ENCODE assay signal across 8 cellular contexts in genomic region chr1:16420719-16421118, GRCh38. TPM values are rescaled to one million over a fixed set of nuclear protein-coding genes. Genes with fewer than 3 reads are reported as not detected.
DNase-seq lines count a peak whose midpoint lies in the region; ATAC-seq and TF ChIP-seq lines count a peak whose summit lies in the region.

No MANE protein-coding gene starts in this region.

- no peaks in the 10 kb centered on the region for H3K9me3 ChIP-seq in osteoblast (ENCODE audit: low read depth, low read length)

- no peaks in the 10 kb centered on the region for H3K79me2 ChIP-seq in osteoblast (ENCODE audit: insufficient read depth, low read length)

- TF ChIP-seq CTCF in osteoblast (IDR thresholded peaks at IDR 0.05; ENCODE audit: extremely low read depth, low read depth, low read length): no peak

- peaks cover 25% of the 10 kb centered on the region for H3K27me3 ChIP-seq in osteoblast (ENCODE audit: insufficient read depth, low read length)

- H3K4me1 ChIP-seq in osteoblast (ENCODE audit: insufficient read depth, low read length): no peaks in the 10 kb centered on the region

- no peaks in the 10 kb centered on the region for H3K36me3 ChIP-seq in osteoblast (ENCODE audit: insufficient read depth, low read length)

- no peak overlapping the region for H3K4me2 ChIP-seq in osteoblast (ENCODE audit: insufficient read depth, low read length)

- H4K20me1 ChIP-seq in osteoblast (ENCODE audit: insufficient read depth, low read length): no peaks in the 10 kb centered on the region

- no peak overlapping the region for H3K4me3 ChIP-seq in osteoblast (ENCODE audit: insufficient read depth, low read length)

- peak; percentile 66 for ATAC-seq in GM18858 (IDR thresholded peaks at IDR 0.05; ENCODE audit: unreplicated experiment)
- peak; percentile 90 for ATAC-seq in HG03139 (IDR thresholded peaks at IDR 0.05; ENCODE audit: unreplicated experiment)
- no peak for ATAC-seq in GM21360 (IDR thresholded peaks at IDR 0.05; ENCODE audit: unreplicated experiment)

- no peak overlapping the region for H3K27ac ChIP-seq in osteoblast (ENCODE audit: low read depth, low read length)

- DNase-seq in activated CD8-positive, alpha-beta memory T cell treated with anti-CD3 and anti-CD28 coated beads for 24 hours: peak; percentile 80
- DNase-seq in osteoblast (ENCODE audit: insufficient read length, low spot score, missing footprints): peak; percentile 77
- DNase-seq in Ammon's horn (ENCODE audit: low spot score): no peak
- DNase-seq in NCI-H2171 (lab: John Stamatoyannopoulos, UW): no peak
- no peak for DNase-seq in cerebellar cortex (ENCODE audit: low spot score)

- H2AFZ ChIP-seq in osteoblast (ENCODE audit: low read length): no peak overlapping the region

RNA-seq across cellular contexts. Expression of gene SPATA21, which starts 16.5 kb away (rescaled TPM):
- not detected in 2 replicates for total RNA-seq in osteoblast

RNA-seq across cellular contexts. Expression of gene NECAP2, which starts 19.8 kb away (rescaled TPM):
- 76.0 and 76.3 TPM in 2 replicates for total RNA-seq in osteoblast

RNA-seq across cellular contexts. Expression of gene SZRD1, which starts 53.7 kb away (rescaled TPM):
- total RNA-seq in osteoblast: 63.6 and 66.2 TPM in 2 replicates

Comparison
In these comparisons a context has a peak if more than half of its experiments do, and no peak if none do; other contexts are left out.
1. DNase-seq: peak in activated CD8-positive, alpha-beta memory T cell treated with anti-CD3 and anti-CD28 coated beads for 24 hours (single experiment) and osteoblast (single experiment); none in Ammon's horn (single experiment), NCI-H2171 (single experiment) and cerebellar cortex (single experiment).